In the genomic region with DNA sequence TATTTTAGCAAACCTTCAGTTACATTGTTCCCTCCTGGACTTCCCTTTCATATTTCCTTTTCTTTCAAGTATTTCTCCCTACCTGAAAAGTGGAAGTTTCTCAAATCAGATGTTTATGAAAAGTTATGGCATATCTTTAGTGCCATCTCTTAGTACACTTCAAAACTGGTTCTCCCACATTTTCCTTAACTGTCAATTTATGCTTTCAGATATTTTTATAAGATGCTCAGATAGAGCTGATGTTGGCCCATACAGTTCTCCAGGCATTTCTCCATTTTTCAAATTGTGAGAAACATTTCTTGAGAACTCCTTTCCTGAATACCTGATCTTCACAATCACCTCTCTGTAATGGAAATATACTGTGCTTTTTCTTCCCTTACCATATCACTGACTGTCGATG, we compare ENCODE assay signal across 15 cellular contexts. TPM values are rescaled to one million over a fixed set of nuclear protein-coding genes. Genes with fewer than 3 reads are reported as not detected.
DNase-seq lines count a peak whose midpoint lies in the region; ATAC-seq lines count a peak whose summit lies in the region.
"Had no signal": no experiment of that assay in that cellular context is flagged by ENCODE, and none has a peak within 500 bp of the region (broad histone marks: within the 10 kb centered on the region; RNA-seq: fewer than 3 reads in every experiment).

No MANE protein-coding gene starts in this region.

- peaks cover 5% of the 10 kb centered on the region for H3K36me3 Mint-ChIP-seq in activated T-helper 17 cell treated with anti-CD3 and anti-CD28 coated beads, Interleukin-2, amount 50 U/mL, for 72 hours (ENCODE audit: low read depth)

- H3K36me3 ChIP-seq in H7 (replicated peaks; ENCODE audit: control insufficient read depth, insufficient read depth, low read length): no peaks in the 10 kb centered on the region
- H3K36me3 ChIP-seq: left lung, prostate gland had no signal

- no peaks in the 10 kb centered on the region for H3K9me3 Mint-ChIP-seq in activated T-helper 17 cell treated with anti-CD3 and anti-CD28 coated beads, Interleukin-2, amount 50 U/mL, for 72 hours
- H3K9me3 Mint-ChIP-seq: central memory CD8-positive, alpha-beta T cell; endodermal cell had no signal

- ATAC-seq in GM19035 (IDR thresholded peaks at IDR 0.05; ENCODE audit: unreplicated experiment) (peak; percentile 15), GM21529 (IDR thresholded peaks at IDR 0.05; ENCODE audit: unreplicated experiment) (peak; percentile 6), HG03045 (IDR thresholded peaks at IDR 0.05; ENCODE audit: unreplicated experiment) (peak; percentile 8), HG02840 (IDR thresholded peaks at IDR 0.05; ENCODE audit: low FRiP score, unreplicated experiment) (no peak)
- peak; percentile 10 for ATAC-seq in activated T-helper 17 cell treated with anti-CD3 and anti-CD28 coated beads, Interleukin-2, amount 50 U/mL, for 72 hours (replicated peaks)
- ATAC-seq: left lung had no signal

- no peaks in the 10 kb centered on the region for H3K27me3 ChIP-seq in H7 (ENCODE audit: control insufficient read depth, insufficient read depth, low read length)
- H3K27me3 ChIP-seq: left lung had no signal

- H3K4me1 Mint-ChIP-seq in activated T-helper 17 cell treated with anti-CD3 and anti-CD28 coated beads, Interleukin-2, amount 50 U/mL, for 72 hours: peaks cover 13% of the 10 kb centered on the region
- H3K4me1 Mint-ChIP-seq: central memory CD8-positive, alpha-beta T cell had no signal

- H3K27me3 Mint-ChIP-seq in activated T-helper 17 cell treated with anti-CD3 and anti-CD28 coated beads, Interleukin-2, amount 50 U/mL, for 72 hours: no peaks in the 10 kb centered on the region
- H3K27me3 Mint-ChIP-seq: central memory CD8-positive, alpha-beta T cell had no signal

- DNase-seq in H7 (no peak), NCI-H526 (lab: John Stamatoyannopoulos, UW) (no peak)
- DNase-seq: DMS153; endodermal cell; left lung; NCI-H2029; stimulated activated CD4-positive, alpha-beta T cell treated with anti-CD3 and anti-CD28 coated beads, Interleukin-12 subunit alpha, Interleukin-12 subunit beta, amount 100 ng/mL, for 4 hours; SW 1271 had no signal

- H3K27ac Mint-ChIP-seq in activated T-helper 17 cell treated with anti-CD3 and anti-CD28 coated beads, Interleukin-2, amount 50 U/mL, for 72 hours: peak overlapping the region; percentile 57
- H3K27ac Mint-ChIP-seq: endodermal cell had no signal

- no peak overlapping the region for H3K4me3 ChIP-seq in H7 (ENCODE audit: insufficient read depth, low read depth, low read length)
- H3K4me3 ChIP-seq: left lung, prostate gland had no signal

- H3K4me3 Mint-ChIP-seq in activated T-helper 17 cell treated with anti-CD3 and anti-CD28 coated beads, Interleukin-2, amount 50 U/mL, for 72 hours: peak overlapping the region; percentile 56
- H3K4me3 Mint-ChIP-seq: central memory CD8-positive, alpha-beta T cell; endodermal cell had no signal

RNA-seq across cellular contexts. Expression of a gene that starts 32.5 kb away (rescaled TPM):
- 10 to 100 TPM in 1 of 2 donors, 1 to 10 TPM in 1; 9.1 to 23.1 TPM for total RNA-seq in activated T-helper 17 cell treated with anti-CD3 and anti-CD28 coated beads, Interleukin-2, amount 50 U/mL, for 72 hours
- 24.3 and 25.8 TPM in 2 replicates for total RNA-seq in H7 (2014; rRNA removed; shearing (Covaris generic))

RNA-seq across cellular contexts. Expression of a gene that starts 53.8 kb away (rescaled TPM):
- 1 to 10 TPM; 3.0 to 3.8 TPM for total RNA-seq in activated T-helper 17 cell treated with anti-CD3 and anti-CD28 coated beads, Interleukin-2, amount 50 U/mL, for 72 hours
- 0.07 and 0.21 TPM in 2 replicates for total RNA-seq in H7 (2014; rRNA removed; shearing (Covaris generic))
